In genomic region chr19:30426864-30427263, GRCh38 we compare ENCODE assay signal across 30 cellular contexts. TPM values are rescaled to one million over a fixed set of nuclear protein-coding genes. Genes with fewer than 3 reads are reported as not detected.
"Had no signal": no experiment of that assay in that cellular context is flagged by ENCODE, and none has a peak within 500 bp of the region (broad histone marks: within the 10 kb centered on the region; RNA-seq: fewer than 3 reads in every experiment).

No MANE protein-coding gene starts in this region.

- H3K4me1 ChIP-seq: colonic mucosa, esophagus muscularis mucosa, foreskin keratinocyte, gastroesophageal sphincter, heart left ventricle, lower lobe of right lung had no signal

- H3K36me3 ChIP-seq: colonic mucosa, esophagus muscularis mucosa, gastroesophageal sphincter, heart left ventricle, left ventricle myocardium inferior, lower lobe of right lung had no signal

- H2AFZ ChIP-seq: hepatocyte had no signal

- H3K4me2 ChIP-seq: hepatocyte had no signal

- H3K27ac ChIP-seq: colonic mucosa, esophagus muscularis mucosa, foreskin keratinocyte, gastroesophageal sphincter, heart left ventricle, hepatocyte, left ventricle myocardium inferior, lower lobe of right lung had no signal

- H3K27me3 ChIP-seq: colonic mucosa, foreskin keratinocyte, heart left ventricle, hepatocyte had no signal

- H3K79me2 ChIP-seq: hepatocyte had no signal

- FAIRE-seq: endothelial cell of umbilical vein, frontal cortex, kidney had no signal

- H3K4me3 ChIP-seq: colonic mucosa, dorsolateral prefrontal cortex, esophagus muscularis mucosa, gastroesophageal sphincter, heart left ventricle, hepatocyte, left ventricle myocardium inferior, lower lobe of right lung, mucosa of descending colon had no signal

- ATAC-seq: foreskin keratinocyte, gastroesophageal sphincter, heart left ventricle, left colon, left lobe of liver, lower lobe of right lung, mucosa of descending colon had no signal

- H3K9me3 ChIP-seq: colonic mucosa, esophagus muscularis mucosa, gastroesophageal sphincter, heart left ventricle, left ventricle myocardium inferior, lower lobe of right lung, mucosa of descending colon had no signal

- DNase-seq: colonic mucosa; dermis blood vessel endothelial cell; dorsolateral prefrontal cortex; effector CD4-positive, alpha-beta T cell; effector memory CD4-positive, alpha-beta T cell; foreskin keratinocyte; heart left ventricle; hypothalamus; immature natural killer cell; islet precursor cell; kidney; kidney glomerular epithelial cell; left colon; left ventricle myocardium inferior; lower lobe of right lung; mesenchymal stem cell; mucosa of descending colon; naive B cell had no signal

RNA-seq across cellular contexts. Expression of gene ZNF536, which starts 54.7 kb away (rescaled TPM):
- total RNA-seq: dermis blood vessel endothelial cell, endothelial cell of umbilical vein, epithelial cell of proximal tubule, fibroblast of villous mesenchyme, foreskin keratinocyte, left lobe of liver, lung microvascular endothelial cell, mesenteric fat pad, myocyte had no signal
- polyA plus RNA-seq: endothelial cell of umbilical vein, fibroblast of lung, foreskin keratinocyte, immature natural killer cell had no signal
